Comparison of ENCODE assay signal across 12 cellular contexts in the genomic region with DNA sequence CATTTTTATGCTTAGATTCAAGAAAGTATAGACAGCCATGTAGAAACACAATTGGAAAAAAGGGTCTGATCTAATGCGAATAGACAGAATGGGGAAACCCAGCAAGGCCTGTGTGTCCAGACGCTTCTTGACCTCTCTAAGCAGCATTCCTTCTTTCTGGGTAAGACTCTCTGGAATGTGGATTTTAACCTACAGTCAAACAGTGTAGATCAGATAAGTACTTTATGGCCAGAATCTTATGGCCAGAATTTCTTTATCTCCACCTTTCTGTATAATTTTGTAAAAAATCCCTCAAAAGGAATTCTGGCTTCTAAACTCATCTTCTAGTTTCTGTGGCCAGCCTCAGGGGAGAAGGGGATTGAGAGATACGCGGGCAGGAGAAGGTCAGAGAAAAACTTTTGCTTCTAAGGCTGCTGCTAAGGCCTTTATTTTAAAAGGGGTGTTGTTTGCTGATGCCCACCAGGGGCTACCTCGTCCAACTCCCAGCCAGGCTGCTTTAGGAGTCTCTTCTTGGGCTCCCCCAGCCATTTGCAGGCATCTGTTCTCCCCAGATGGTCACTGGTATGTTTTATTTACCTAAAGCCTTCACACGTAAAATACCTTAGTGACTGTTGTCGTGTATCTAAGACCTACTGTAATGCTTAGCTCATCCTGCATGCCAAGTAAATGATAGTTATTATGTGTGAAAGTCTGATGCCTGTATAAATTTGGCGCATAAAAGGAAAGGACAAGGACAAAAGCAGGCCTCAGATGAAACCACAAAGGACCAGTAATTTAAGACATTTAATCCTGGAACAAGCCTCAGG.
DNase-seq lines count a peak whose midpoint lies in the region; ATAC-seq, FAIRE-seq and TF ChIP-seq lines count a peak whose summit lies in the region.
"Had no signal": no experiment of that assay in that cellular context is flagged by ENCODE, and none has a peak within 500 bp of the region (broad histone marks: within the 10 kb centered on the region; RNA-seq: fewer than 3 reads in every experiment).

No MANE protein-coding gene starts in this region.

- no peak overlapping the region for H3K9ac ChIP-seq in colonic mucosa (ENCODE audit: low read depth in 2 of 2, low read length in 2 of 2)

- no peaks in the 10 kb centered on the region for H3K27me3 ChIP-seq in SJCRH30
- no peaks in the 10 kb centered on the region for H3K27me3 ChIP-seq in small intestine (ENCODE audit: control insufficient read depth in 2 of 2, insufficient read depth in 2 of 2, low read length in 2 of 2)
- H3K27me3 ChIP-seq in colonic mucosa, result no peaks in the 10 kb centered on the region
- H3K27me3 ChIP-seq: neutrophil had no signal

- peak overlapping the region; percentile 90 for H3K27ac Mint-ChIP-seq in HFFc6
- H3K27ac Mint-ChIP-seq in T-helper 17 cell, result no peak overlapping the region
- H3K27ac Mint-ChIP-seq: activated CD4-positive, alpha-beta T cell treated with anti-CD3 and anti-CD28 coated beads, Interleukin-2, amount 10 ng/mL, durations not matched to agents 7 days and 5 days had no signal

- FAIRE-seq in small intestine (lab: Jason Lieb, UNC), result no peak
- FAIRE-seq: endometrium, GM18507 had no signal

- H3K4me1 Mint-ChIP-seq in HFFc6 (ENCODE audit: low read depth), result peaks cover 71% of the 10 kb centered on the region
- H3K4me1 Mint-ChIP-seq in T-helper 17 cell, result peaks cover 18% of the 10 kb centered on the region
- H3K4me1 Mint-ChIP-seq: activated CD4-positive, alpha-beta T cell treated with anti-CD3 and anti-CD28 coated beads, Interleukin-2, amount 10 ng/mL, durations not matched to agents 7 days and 5 days had no signal

- no peak for ATAC-seq in HG02981 (IDR thresholded peaks at IDR 0.05; ENCODE audit: unreplicated experiment)
- ATAC-seq in T-helper 17 cell, result no peak

- H3K9me3 Mint-ChIP-seq in HFFc6, result no peaks in the 10 kb centered on the region

- H3K27ac ChIP-seq in SJCRH30 (peak overlapping the region; percentile 9; the same call in 1 of the 2 replicates), small intestine (ENCODE audit: low read depth in 1 of 2, low read length in 1 of 2) (peak overlapping the region in 1 of 2 donors; percentile 53), colonic mucosa (no peak overlapping the region)
- H3K27ac ChIP-seq: neutrophil had no signal

- H3K4me3 ChIP-seq in SJCRH30 (no peak overlapping the region), foreskin fibroblast (ENCODE audit: low read depth in 1 of 2, low read length in 2 of 2) (no peak overlapping the region), small intestine (ENCODE audit: low read depth in 1 of 2, low read length in 2 of 2) (no peak overlapping the region), colonic mucosa (no peak overlapping the region)

- intact Hi-C loops in colonic mucosa (cut with DNase I), result no loop called here

- WGBS in small intestine, 3 donors, result 51 to 66% (median 60%) methylated on average over 8 of the region's 8 CpGs

- H3K36me3 Mint-ChIP-seq in HFFc6 (ENCODE audit: low read depth), result peaks cover 34% of the 10 kb centered on the region
- H3K36me3 Mint-ChIP-seq in T-helper 17 cell (ENCODE audit: low read depth), result peaks cover 5% of the 10 kb centered on the region

- H3K4me1 ChIP-seq in SJCRH30, result peaks cover 12% of the 10 kb centered on the region
- H3K4me1 ChIP-seq in small intestine (ENCODE audit: control insufficient read depth in 2 of 2, insufficient read depth in 1 of 2, low read depth in 1 of 2, low read length in 1 of 2), result peaks cover 12 to 19% of the 10 kb centered on the region in 2 donors
- H3K4me1 ChIP-seq in colonic mucosa, result no peaks in the 10 kb centered on the region

- H3K4me3 Mint-ChIP-seq in HFFc6 (peak overlapping the region; percentile 76), T-helper 17 cell (no peak overlapping the region)
- H3K4me3 Mint-ChIP-seq: activated CD4-positive, alpha-beta T cell treated with anti-CD3 and anti-CD28 coated beads, Interleukin-2, amount 10 ng/mL, durations not matched to agents 7 days and 5 days had no signal

- DNase-seq in HFFc6, result peak; percentile 82
- peak; percentile 43 to 50 for DNase-seq in SJCRH30
- DNase-seq in foreskin fibroblast, result peak; percentile 59 to 76
- DNase-seq in small intestine, result peak; percentile 64
- no peak for DNase-seq in colonic mucosa
- DNase-seq in T-helper 17 cell, result no peak
- no peak for DNase-seq in amygdala (lab: John Stamatoyannopoulos, UW)
- DNase-seq: activated CD4-positive, alpha-beta T cell treated with anti-CD3 and anti-CD28 coated beads, Interleukin-2, amount 10 ng/mL, durations not matched to agents 7 days and 5 days had no signal

- TF ChIP-seq CTCF in HFFc6 (IDR thresholded peaks at IDR 0.05) (peak; percentile 64), foreskin fibroblast (IDR thresholded peaks at IDR 0.05; ENCODE audit: low read depth, low read length) (no peak), colonic mucosa (IDR thresholded peaks at IDR 0.05) (no peak)

- no peaks in the 10 kb centered on the region; the same call in none of the 2 replicates for H3K27me3 Mint-ChIP-seq in HFFc6 (ENCODE audit: insufficient read depth)
- no peaks in the 10 kb centered on the region for H3K27me3 Mint-ChIP-seq in T-helper 17 cell
- H3K27me3 Mint-ChIP-seq: activated CD4-positive, alpha-beta T cell treated with anti-CD3 and anti-CD28 coated beads, Interleukin-2, amount 10 ng/mL, durations not matched to agents 7 days and 5 days had no signal

- H3K9me3 ChIP-seq in SJCRH30 (replicated peaks) (no peaks in the 10 kb centered on the region; the same call in 1 of the 2 replicates), small intestine (ENCODE audit: control insufficient read depth, low read depth) (no peaks in the 10 kb centered on the region), colonic mucosa (no peaks in the 10 kb centered on the region), T-helper 17 cell (ENCODE audit: control insufficient read depth, low read length, poor library complexity, severe bottlenecking) (peaks cover 3% of the 10 kb centered on the region)
- H3K9me3 ChIP-seq: neutrophil had no signal

- H3K36me3 ChIP-seq in SJCRH30 (peaks cover 5% of the 10 kb centered on the region; the same call in 1 of the 2 replicates), small intestine (ENCODE audit: control insufficient read depth in 2 of 2, insufficient read depth in 2 of 2, low read length in 2 of 2) (no peaks in the 10 kb centered on the region), colonic mucosa (no peaks in the 10 kb centered on the region)
- H3K36me3 ChIP-seq: neutrophil had no signal

Comparison
In these comparisons a context has a peak if more than half of its experiments do, and no peak if none do; other contexts are left out.
1. DNase-seq: peak in HFFc6 (single experiment), SJCRH30 (2 of 2), foreskin fibroblast (2 of 2) and small intestine (single experiment); none in colonic mucosa (single experiment), T-helper 17 cell (0 of 3) and amygdala (0 of 56).